ENCODE assay signal across 10 cellular contexts in the genomic region with DNA sequence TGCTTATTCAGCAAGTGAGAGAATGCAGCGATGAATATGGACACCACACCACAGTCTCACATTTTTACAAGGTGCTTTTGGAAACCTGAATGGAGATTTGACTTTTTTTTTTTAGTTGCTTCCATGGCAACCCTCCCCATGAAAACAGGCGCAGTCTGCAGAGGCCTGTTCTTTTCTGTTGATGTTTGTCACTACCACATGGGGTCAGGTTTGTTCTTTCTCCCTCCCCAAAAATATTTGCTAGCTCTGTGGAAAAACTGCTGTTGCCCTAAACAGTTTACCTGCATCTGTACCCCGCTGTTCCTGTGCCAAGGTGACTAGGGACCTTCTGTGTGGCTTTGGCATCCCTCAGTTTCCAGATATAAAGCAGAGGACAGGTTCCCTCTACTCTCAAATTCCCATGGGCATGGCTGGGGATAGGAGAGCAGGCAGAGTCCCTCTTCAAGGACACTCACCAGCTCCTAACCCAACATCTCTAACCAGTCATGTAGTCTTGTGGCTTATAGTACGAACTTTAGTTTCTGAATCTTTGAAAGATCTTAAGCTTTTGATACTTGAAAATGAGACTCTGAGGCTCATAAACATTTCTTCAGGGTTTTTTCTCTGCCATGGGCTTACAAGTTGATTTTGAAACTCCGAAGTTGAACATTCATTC. TPM values are rescaled to one million over a fixed set of nuclear protein-coding genes. Genes with fewer than 3 reads are reported as not detected.
DNase-seq lines count a peak whose midpoint lies in the region; ATAC-seq, FAIRE-seq and TF ChIP-seq lines count a peak whose summit lies in the region.
"Had no signal": no experiment of that assay in that cellular context is flagged by ENCODE, and none has a peak within 500 bp of the region (broad histone marks: within the 10 kb centered on the region; RNA-seq: fewer than 3 reads in every experiment).

No MANE protein-coding gene starts in this region.

- no peak overlapping the region for H3K4me3 ChIP-seq in upper lobe of right lung

- TF ChIP-seq RAD21 in Ishikawa (IDR thresholded peaks at IDR 0.05; ENCODE audit: low read depth), result peak; percentile 29

- no peaks in the 10 kb centered on the region for H3K36me3 ChIP-seq in upper lobe of right lung

- H3K27ac ChIP-seq in upper lobe of right lung, result peak overlapping the region; percentile 27

- H3K9me3 ChIP-seq in upper lobe of right lung, result no peaks in the 10 kb centered on the region

- intact Hi-C loops in left ventricle myocardium superior (cut with micrococcal nuclease) (no loop called here), cardiac septum (cut with DNase I) (loop anchor here (10.0 kb wide), 2 partner anchors 218 to 328 kb away; a partner anchor contains a TSS), upper lobe of right lung (cut with DNase I) (no loop called here)

- peaks cover 45% of the 10 kb centered on the region for H3K4me1 ChIP-seq in upper lobe of right lung

- DNase-seq in left ventricle myocardium superior, result no peak
- DNase-seq in cardiac septum (ENCODE audit: low spot score), result no peak
- DNase-seq in dermis blood vessel endothelial cell, result peak; percentile 30
- DNase-seq in upper lobe of right lung, result no peak
- DNase-seq in RCC 7860 (ENCODE audit: low spot score), result no peak
- DNase-seq in NCI-H2107 treated with DMSO at 0.1 percent for 48 hours (lab: John Stamatoyannopoulos, UW; ENCODE audit: unreplicated experiment), result no peak
- DNase-seq: mammary epithelial cell; stimulated activated CD8-positive, alpha-beta memory T cell treated with anti-CD3 and anti-CD28 coated beads, Interleukin-4, amount 100 ng/mL, for 48 hours had no signal

- TF ChIP-seq EP300 in Ishikawa (IDR thresholded peaks at IDR 0.05; ENCODE audit: borderline replicate concordance), result no peak

- no peaks in the 10 kb centered on the region for H3K27me3 ChIP-seq in upper lobe of right lung

- ATAC-seq in left ventricle myocardium superior (peak; percentile 36), upper lobe of right lung (peak; percentile 42), GM18517 (IDR thresholded peaks at IDR 0.05; ENCODE audit: unreplicated experiment) (no peak)

- no peak for FAIRE-seq in RCC 7860 (lab: Jason Lieb, UNC)

- peak; percentile 21 for TF ChIP-seq CTCF in upper lobe of right lung (IDR thresholded peaks at IDR 0.05)

TF ChIP-seq in Ishikawa, 13 proteins besides CTCF, POLR2A, EP300 and RAD21:
- no peak for TF ChIP-seq EGR1 (IDR thresholded peaks at IDR 0.05)
- no peak for TF ChIP-seq CREB1 (IDR thresholded peaks at IDR 0.05; ENCODE audit: low read depth)
- TF ChIP-seq NFIC (IDR thresholded peaks at IDR 0.05), result no peak
- TF ChIP-seq TCF12 (IDR thresholded peaks at IDR 0.05; ENCODE audit: low read depth), result no peak
- no peak for TF ChIP-seq TEAD4 (IDR thresholded peaks at IDR 0.05)
- TF ChIP-seq, protein P1, sequence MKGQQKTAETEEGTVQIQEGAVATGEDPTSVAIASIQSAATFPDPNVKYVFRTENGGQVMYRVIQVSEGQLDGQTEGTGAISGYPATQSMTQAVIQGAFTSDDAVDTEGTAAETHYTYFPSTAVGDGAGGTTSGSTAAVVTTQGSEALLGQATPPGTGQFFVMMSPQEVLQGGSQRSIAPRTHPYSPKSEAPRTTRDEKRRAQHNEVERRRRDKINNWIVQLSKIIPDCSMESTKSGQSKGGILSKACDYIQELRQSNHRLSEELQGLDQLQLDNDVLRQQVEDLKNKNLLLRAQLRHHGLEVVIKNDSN (IDR thresholded peaks at IDR 0.05), result no peak
- TF ChIP-seq, protein P2, sequence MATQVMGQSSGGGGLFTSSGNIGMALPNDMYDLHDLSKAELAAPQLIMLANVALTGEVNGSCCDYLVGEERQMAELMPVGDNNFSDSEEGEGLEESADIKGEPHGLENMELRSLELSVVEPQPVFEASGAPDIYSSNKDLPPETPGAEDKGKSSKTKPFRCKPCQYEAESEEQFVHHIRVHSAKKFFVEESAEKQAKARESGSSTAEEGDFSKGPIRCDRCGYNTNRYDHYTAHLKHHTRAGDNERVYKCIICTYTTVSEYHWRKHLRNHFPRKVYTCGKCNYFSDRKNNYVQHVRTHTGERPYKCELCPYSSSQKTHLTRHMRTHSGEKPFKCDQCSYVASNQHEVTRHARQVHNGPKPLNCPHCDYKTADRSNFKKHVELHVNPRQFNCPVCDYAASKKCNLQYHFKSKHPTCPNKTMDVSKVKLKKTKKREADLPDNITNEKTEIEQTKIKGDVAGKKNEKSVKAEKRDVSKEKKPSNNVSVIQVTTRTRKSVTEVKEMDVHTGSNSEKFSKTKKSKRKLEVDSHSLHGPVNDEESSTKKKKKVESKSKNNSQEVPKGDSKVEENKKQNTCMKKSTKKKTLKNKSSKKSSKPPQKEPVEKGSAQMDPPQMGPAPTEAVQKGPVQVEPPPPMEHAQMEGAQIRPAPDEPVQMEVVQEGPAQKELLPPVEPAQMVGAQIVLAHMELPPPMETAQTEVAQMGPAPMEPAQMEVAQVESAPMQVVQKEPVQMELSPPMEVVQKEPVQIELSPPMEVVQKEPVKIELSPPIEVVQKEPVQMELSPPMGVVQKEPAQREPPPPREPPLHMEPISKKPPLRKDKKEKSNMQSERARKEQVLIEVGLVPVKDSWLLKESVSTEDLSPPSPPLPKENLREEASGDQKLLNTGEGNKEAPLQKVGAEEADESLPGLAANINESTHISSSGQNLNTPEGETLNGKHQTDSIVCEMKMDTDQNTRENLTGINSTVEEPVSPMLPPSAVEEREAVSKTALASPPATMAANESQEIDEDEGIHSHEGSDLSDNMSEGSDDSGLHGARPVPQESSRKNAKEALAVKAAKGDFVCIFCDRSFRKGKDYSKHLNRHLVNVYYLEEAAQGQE (IDR thresholded peaks at IDR 0.05; ENCODE audit: low read depth), result no peak
- TF ChIP-seq FOXM1 (IDR thresholded peaks at IDR 0.05; ENCODE audit: borderline replicate concordance, low read depth), result no peak
- TF ChIP-seq, protein P3, sequence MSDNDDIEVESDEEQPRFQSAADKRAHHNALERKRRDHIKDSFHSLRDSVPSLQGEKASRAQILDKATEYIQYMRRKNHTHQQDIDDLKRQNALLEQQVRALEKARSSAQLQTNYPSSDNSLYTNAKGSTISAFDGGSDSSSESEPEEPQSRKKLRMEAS (IDR thresholded peaks at IDR 0.05), result no peak
- TF ChIP-seq ZBTB7A (IDR thresholded peaks at IDR 0.05; ENCODE audit: low read depth), result no peak
- TF ChIP-seq CEBPB (IDR thresholded peaks at IDR 0.05), result no peak
- no peak for TF ChIP-seq TAF1 (IDR thresholded peaks at IDR 0.05; ENCODE audit: low read depth)
- TF ChIP-seq YY1 (IDR thresholded peaks at IDR 0.05; ENCODE audit: low read depth), result no peak

RNA-seq across cellular contexts. Expression of a gene that starts 14.7 kb away (rescaled TPM):
- total RNA-seq in left ventricle myocardium superior (111 TPM), cardiac septum (164 TPM), dermis blood vessel endothelial cell (29.8 and 35.8 TPM in 2 replicates), upper lobe of right lung (35.4 TPM)
